23 cellular contexts compared by ENCODE assay signal in the genomic region with DNA sequence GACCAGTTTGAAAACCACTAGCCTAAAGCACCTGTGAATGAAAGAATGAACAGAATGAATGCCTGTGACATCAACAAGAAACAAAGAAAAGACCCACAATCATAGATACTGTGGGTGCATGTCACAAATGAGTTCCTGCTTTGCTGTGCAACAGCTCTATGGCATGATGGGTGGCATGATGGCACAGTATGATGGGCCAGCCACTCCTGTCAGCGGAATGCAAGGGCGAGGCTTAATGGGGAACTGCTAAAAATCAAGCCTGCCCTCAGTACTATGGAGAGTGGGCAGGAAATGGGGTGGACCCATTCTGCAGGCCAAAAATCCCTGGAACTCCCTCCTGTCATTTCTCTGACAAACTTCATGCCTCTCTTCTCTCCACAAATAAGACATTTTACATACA.
"Had no signal": no experiment of that assay in that cellular context is flagged by ENCODE, and none has a peak within 500 bp of the region (broad histone marks: within the 10 kb centered on the region; RNA-seq: fewer than 3 reads in every experiment).

No MANE protein-coding gene starts in this region.

- H3K4me3 ChIP-seq: esophagus squamous epithelium, hepatocyte, left ventricle myocardium inferior, lung, ovary, spleen, transverse colon had no signal

- H3K36me3 ChIP-seq: ovary, transverse colon had no signal

- ATAC-seq: left cardiac atrium; right cardiac atrium; stimulated activated memory B cell treated with anti-CD40 and anti-IgM and Interleukin-4, amounts not matched to agents 10 μg/mL and 1 μg/mL and 100 μg/mL, for 72 hours had no signal

- H3K27ac ChIP-seq: esophagus squamous epithelium, hepatocyte, left ventricle myocardium inferior, ovary, spleen, transverse colon had no signal

- H3K36me3 Mint-ChIP-seq: stimulated activated memory B cell treated with anti-CD40 and anti-IgM and Interleukin-4, amounts not matched to agents 10 μg/mL and 1 μg/mL and 100 μg/mL, for 72 hours had no signal

- H3K4me2 ChIP-seq: hepatocyte had no signal

- H3K9me3 Mint-ChIP-seq: central memory CD8-positive, alpha-beta T cell; naive thymus-derived CD8-positive, alpha-beta T cell; neural crest cell; stimulated activated memory B cell treated with anti-CD40 and anti-IgM and Interleukin-4, amounts not matched to agents 10 μg/mL and 1 μg/mL and 100 μg/mL, for 72 hours; stimulated activated naive CD8-positive, alpha-beta T cell treated with anti-CD3 and anti-CD28 coated beads, Interleukin-15, Interleukin-2, amounts not matched to agents 100 ng/mL and 50 ng/mL, for 24 hours had no signal

- H3K27me3 Mint-ChIP-seq: central memory CD8-positive, alpha-beta T cell; naive thymus-derived CD8-positive, alpha-beta T cell; progenitor cell of endocrine pancreas; stimulated activated memory B cell treated with anti-CD40 and anti-IgM and Interleukin-4, amounts not matched to agents 10 μg/mL and 1 μg/mL and 100 μg/mL, for 72 hours; stimulated activated naive CD8-positive, alpha-beta T cell treated with anti-CD3 and anti-CD28 coated beads, Interleukin-15, Interleukin-2, amounts not matched to agents 100 ng/mL and 50 ng/mL, for 24 hours had no signal

- DNase-seq: effector memory CD4-positive, alpha-beta T cell; esophagus squamous epithelium; foreskin fibroblast; head of caudate nucleus; kidney; left cardiac atrium; left ventricle myocardium inferior; mesendoderm; naive thymus-derived CD8-positive, alpha-beta T cell; ovary; right cardiac atrium; spleen; stimulated activated CD4-positive, alpha-beta T cell treated with anti-CD3 and anti-CD28 coated beads, Interleukin-15, amount 100 ng/mL, for 24 hours; stimulated activated CD4-positive, alpha-beta T cell treated with anti-CD3 and anti-CD28 coated beads, Interleukin-1b, Interleukin-23, amount 100 ng/mL, for 48 hours; stimulated activated CD4-positive, alpha-beta T cell treated with anti-CD3 and anti-CD28 coated beads, Interleukin-4, amount 100 ng/mL, for 24 hours; transverse colon had no signal

- H3K27ac Mint-ChIP-seq: progenitor cell of endocrine pancreas; stimulated activated memory B cell treated with anti-CD40 and anti-IgM and Interleukin-4, amounts not matched to agents 10 μg/mL and 1 μg/mL and 100 μg/mL, for 72 hours; stimulated activated naive CD8-positive, alpha-beta T cell treated with anti-CD3 and anti-CD28 coated beads, Interleukin-15, Interleukin-2, amounts not matched to agents 100 ng/mL and 50 ng/mL, for 24 hours had no signal

- H3K9me3 ChIP-seq: esophagus squamous epithelium, left ventricle myocardium inferior, ovary, spleen, transverse colon had no signal

- H3K27me3 ChIP-seq: esophagus squamous epithelium, hepatocyte, ovary, spleen, transverse colon had no signal

- H2AFZ ChIP-seq: hepatocyte had no signal

- H3K4me3 Mint-ChIP-seq: central memory CD8-positive, alpha-beta T cell; neural crest cell; stimulated activated memory B cell treated with anti-CD40 and anti-IgM and Interleukin-4, amounts not matched to agents 10 μg/mL and 1 μg/mL and 100 μg/mL, for 72 hours; stimulated activated naive CD8-positive, alpha-beta T cell treated with anti-CD3 and anti-CD28 coated beads, Interleukin-15, Interleukin-2, amounts not matched to agents 100 ng/mL and 50 ng/mL, for 24 hours had no signal

- H3K79me2 ChIP-seq: hepatocyte had no signal

- H3K4me1 ChIP-seq: transverse colon had no signal
